In the genomic region with DNA sequence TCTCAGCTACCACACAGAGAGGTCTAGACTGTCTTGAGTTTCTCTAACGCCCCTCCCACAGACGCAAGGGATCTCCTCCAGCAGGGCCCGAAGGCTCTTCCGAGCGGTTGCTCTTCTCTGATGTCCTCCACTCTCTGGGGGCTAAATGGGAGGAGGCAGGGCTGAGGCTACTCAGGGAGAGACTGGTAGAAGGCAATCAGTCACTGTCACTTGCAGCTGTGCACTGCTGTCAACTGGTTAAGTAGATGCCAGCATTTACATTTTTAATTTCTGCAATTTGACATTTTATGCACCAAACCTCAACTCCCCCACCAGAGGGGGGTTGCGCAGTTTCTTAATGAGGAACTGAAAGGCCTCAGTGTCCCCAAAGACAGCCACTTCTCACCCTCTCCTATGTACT, we compare ENCODE assay signal across 29 cellular contexts.
"Had no signal": no experiment of that assay in that cellular context is flagged by ENCODE, and none has a peak within 500 bp of the region (broad histone marks: within the 10 kb centered on the region; RNA-seq: fewer than 3 reads in every experiment).

No MANE protein-coding gene starts in this region.

- H3K9me3 Mint-ChIP-seq: mesothelial cell of epicardium; nephron; neural progenitor cell; stimulated activated naive B cell treated with anti-CD40 and anti-IgM and Interleukin-4, amounts not matched to agents 10 μg/mL and 1 μg/mL and 100 μg/mL, for 72 hours; stimulated activated naive CD8-positive, alpha-beta T cell treated with anti-CD3 and anti-CD28 coated beads, Interleukin-15, Interleukin-2, amounts not matched to agents 100 ng/mL and 50 ng/mL, for 24 hours had no signal

- ATAC-seq: foreskin keratinocyte; gastroesophageal sphincter; heart right ventricle; left cardiac atrium; left lung; mucosa of descending colon; naive thymus-derived CD4-positive, alpha-beta T cell; right cardiac atrium; stimulated activated naive B cell treated with anti-CD40 and anti-IgM and Interleukin-4, amounts not matched to agents 10 μg/mL and 1 μg/mL and 100 μg/mL, for 72 hours had no signal

- H3K4me1 ChIP-seq: esophagus muscularis mucosa, gastroesophageal sphincter, heart right ventricle, left lung, sigmoid colon, spleen, tibial nerve, upper lobe of left lung had no signal

- DNase-seq: dermis blood vessel endothelial cell; effector memory CD4-positive, alpha-beta T cell; foreskin keratinocyte; glutamatergic neuron; heart right ventricle; hippocampal formation; left cardiac atrium; left lung; mesenchymal stem cell; mucosa of descending colon; naive thymus-derived CD4-positive, alpha-beta T cell; nucleus accumbens; right cardiac atrium; stimulated activated CD4-positive, alpha-beta T cell treated with anti-CD3 and anti-CD28 coated beads, Interleukin-2, amount 100 ng/mL, for 48 hours; stimulated activated naive B cell treated with anti-CD40 and anti-IgM and Interleukin-4, amounts not matched to agents 10 μg/mL and 1 μg/mL and 100 μg/mL, for 72 hours; upper lobe of left lung had no signal

- H3K4me3 Mint-ChIP-seq: mesothelial cell of epicardium; naive thymus-derived CD4-positive, alpha-beta T cell; nephron; neural progenitor cell; stimulated activated naive B cell treated with anti-CD40 and anti-IgM and Interleukin-4, amounts not matched to agents 10 μg/mL and 1 μg/mL and 100 μg/mL, for 72 hours; stimulated activated naive CD8-positive, alpha-beta T cell treated with anti-CD3 and anti-CD28 coated beads, Interleukin-15, Interleukin-2, amounts not matched to agents 100 ng/mL and 50 ng/mL, for 24 hours had no signal

- H3K4me3 ChIP-seq: coronary artery, esophagus muscularis mucosa, gastroesophageal sphincter, heart right ventricle, left lung, mucosa of descending colon, neural progenitor cell, prostate gland, sigmoid colon, skin epidermis, spleen, thoracic aorta, tibial nerve, upper lobe of left lung had no signal

- H3K27ac ChIP-seq: coronary artery, esophagus muscularis mucosa, foreskin keratinocyte, gastroesophageal sphincter, heart right ventricle, left lung, neural progenitor cell, prostate gland, sigmoid colon, skin epidermis, spleen, thoracic aorta, tibial nerve, upper lobe of left lung had no signal

- H3K27ac Mint-ChIP-seq: mesothelial cell of epicardium; naive thymus-derived CD4-positive, alpha-beta T cell; nephron; neural progenitor cell; stimulated activated naive B cell treated with anti-CD40 and anti-IgM and Interleukin-4, amounts not matched to agents 10 μg/mL and 1 μg/mL and 100 μg/mL, for 72 hours; stimulated activated naive CD8-positive, alpha-beta T cell treated with anti-CD3 and anti-CD28 coated beads, Interleukin-15, Interleukin-2, amounts not matched to agents 100 ng/mL and 50 ng/mL, for 24 hours had no signal

- H3K36me3 Mint-ChIP-seq: mesothelial cell of epicardium; naive thymus-derived CD4-positive, alpha-beta T cell; neural progenitor cell; stimulated activated naive B cell treated with anti-CD40 and anti-IgM and Interleukin-4, amounts not matched to agents 10 μg/mL and 1 μg/mL and 100 μg/mL, for 72 hours had no signal

- H3K27me3 ChIP-seq: esophagus muscularis mucosa, gastroesophageal sphincter, heart right ventricle, left lung, neural progenitor cell, sigmoid colon, spleen, tibial nerve, upper lobe of left lung had no signal

- H3K36me3 ChIP-seq: left lung, neural progenitor cell, prostate gland, sigmoid colon, tibial nerve, upper lobe of left lung had no signal

- H3K9me3 ChIP-seq: esophagus muscularis mucosa, gastroesophageal sphincter, heart right ventricle, left lung, mucosa of descending colon, prostate gland, sigmoid colon, spleen, thoracic aorta, tibial nerve, upper lobe of left lung had no signal

- H3K27me3 Mint-ChIP-seq: stimulated activated naive CD8-positive, alpha-beta T cell treated with anti-CD3 and anti-CD28 coated beads, Interleukin-15, Interleukin-2, amounts not matched to agents 100 ng/mL and 50 ng/mL, for 24 hours had no signal

- H2AFZ ChIP-seq: neural progenitor cell had no signal

- H3K4me1 Mint-ChIP-seq: stimulated activated naive B cell treated with anti-CD40 and anti-IgM and Interleukin-4, amounts not matched to agents 10 μg/mL and 1 μg/mL and 100 μg/mL, for 72 hours had no signal

- H3K9ac ChIP-seq: neural progenitor cell had no signal

- H3K4me2 ChIP-seq: neural progenitor cell had no signal
